Comparison of ENCODE assay signal across 28 cellular contexts in genomic region chr4:1222938-1223690, GRCh38.
"Had no signal": no experiment of that assay in that cellular context is flagged by ENCODE, and none has a peak within 500 bp of the region (broad histone marks: within the 10 kb centered on the region; RNA-seq: fewer than 3 reads in every experiment).

No MANE protein-coding gene starts in this region.

- H3K27me3 Mint-ChIP-seq: activated CD4-positive, alpha-beta memory T cell treated with anti-CD3 and anti-CD28 coated beads for 36 hours; activated CD4-positive, alpha-beta T cell treated with anti-CD3 and anti-CD28 coated beads, Interleukin-2, amount 10 ng/mL, durations not matched to agents 24 days and 14 days; activated CD8-positive, alpha-beta memory T cell treated with anti-CD3 and anti-CD28 coated beads, Interleukin-2, amount 10 ng/mL, durations not matched to agents 7 days and 5 days; activated naive CD4-positive, alpha-beta T cell treated with anti-CD3 and anti-CD28 coated beads, Interleukin-2, amount 50 U/mL, for 24 hours had no signal

- H3K9ac ChIP-seq: neural progenitor cell had no signal

- H3K27ac Mint-ChIP-seq: activated CD4-positive, alpha-beta memory T cell treated with anti-CD3 and anti-CD28 coated beads for 36 hours; activated CD4-positive, alpha-beta T cell treated with anti-CD3 and anti-CD28 coated beads, Interleukin-2, amount 10 ng/mL, durations not matched to agents 24 days and 14 days; activated CD8-positive, alpha-beta memory T cell treated with anti-CD3 and anti-CD28 coated beads, Interleukin-2, amount 10 ng/mL, durations not matched to agents 7 days and 5 days; activated naive CD4-positive, alpha-beta T cell treated with anti-CD3 and anti-CD28 coated beads, Interleukin-2, amount 50 U/mL, for 24 hours; activated T-helper 2 cell treated with anti-CD3 and anti-CD28 coated beads, Interferon-gamma antibody, Interleukin-2, Interleukin-4, amounts not matched to agents 10 μg/mL and 5 μg/mL and 100 μg/mL, durations not matched to agents 14 hours and 24 hours and 36 hours; neural progenitor cell had no signal

- H2AFZ ChIP-seq: neural progenitor cell had no signal

- H3K36me3 ChIP-seq: neural progenitor cell had no signal

- H3K4me3 Mint-ChIP-seq: activated CD4-positive, alpha-beta memory T cell treated with anti-CD3 and anti-CD28 coated beads for 36 hours; activated CD4-positive, alpha-beta T cell treated with anti-CD3 and anti-CD28 coated beads, Interleukin-2, amount 10 ng/mL, durations not matched to agents 24 days and 14 days; activated CD8-positive, alpha-beta memory T cell treated with anti-CD3 and anti-CD28 coated beads, Interleukin-2, amount 10 ng/mL, durations not matched to agents 7 days and 5 days; activated naive CD4-positive, alpha-beta T cell treated with anti-CD3 and anti-CD28 coated beads, Interleukin-2, amount 50 U/mL, for 24 hours; natural killer cell; neural progenitor cell had no signal

- H3K9me3 Mint-ChIP-seq: activated CD4-positive, alpha-beta memory T cell treated with anti-CD3 and anti-CD28 coated beads for 36 hours; activated CD4-positive, alpha-beta T cell treated with anti-CD3 and anti-CD28 coated beads, Interleukin-2, amount 10 ng/mL, durations not matched to agents 24 days and 14 days; activated naive CD4-positive, alpha-beta T cell treated with anti-CD3 and anti-CD28 coated beads, Interleukin-2, amount 50 U/mL, for 24 hours; activated T-helper 2 cell treated with anti-CD3 and anti-CD28 coated beads, Interferon-gamma antibody, Interleukin-2, Interleukin-4, amounts not matched to agents 10 μg/mL and 5 μg/mL and 100 μg/mL, durations not matched to agents 14 hours and 24 hours and 36 hours; natural killer cell; neural progenitor cell had no signal

- DNase-seq: activated CD4-positive, alpha-beta memory T cell treated with anti-CD3 and anti-CD28 coated beads for 36 hours; activated CD4-positive, alpha-beta T cell treated with anti-CD3 and anti-CD28 coated beads, Interleukin-2, amount 10 ng/mL, durations not matched to agents 24 days and 14 days; activated CD4-positive, CD25-positive, alpha-beta regulatory T cell treated with anti-CD3 and anti-CD28 coated beads, Interleukin-2, amount 50 U/mL, for 72 hours; activated CD8-positive, alpha-beta memory T cell treated with anti-CD3 and anti-CD28 coated beads, Interleukin-2, amount 10 ng/mL, durations not matched to agents 7 days and 5 days; activated T-cell treated with anti-CD3 and anti-CD28 coated beads, Interleukin-2, amount 50 U/mL, for 48 hours; anterior cingulate cortex; cerebellar nuclear complex; colonic mucosa; effector CD8-positive, alpha-beta T cell; foreskin fibroblast; heart left ventricle; hypothalamus; kidney glomerular epithelial cell; left lung; lower lobe of right lung; mesendoderm; natural killer cell; posterior cingulate gyrus; spleen; stomach; T-helper 2 cell; thyroid gland had no signal

- ATAC-seq: heart left ventricle, left lung, right cardiac atrium had no signal

- H3K4me1 ChIP-seq: colonic mucosa, neural progenitor cell had no signal

- H3K27me3 ChIP-seq: colonic mucosa, heart left ventricle, left lung, neural progenitor cell, spleen, stomach, thyroid gland, upper lobe of left lung, vagina had no signal

- H3K27ac ChIP-seq: colonic mucosa, heart left ventricle, left lung, lower lobe of right lung, neural progenitor cell, stomach, thyroid gland, upper lobe of left lung, vagina had no signal

- H3K4me3 ChIP-seq: colonic mucosa, heart left ventricle, left lung, lower lobe of right lung, neural progenitor cell, spleen, stomach, thyroid gland, upper lobe of left lung, vagina had no signal

- H3K9me3 ChIP-seq: colonic mucosa, heart left ventricle, left lung, lower lobe of right lung, spleen, stomach, thyroid gland, upper lobe of left lung, vagina had no signal

- H3K4me2 ChIP-seq: neural progenitor cell had no signal
